In genomic region chr7:69603937-69604494, GRCh38 we compare ENCODE assay signal across 1 cellular context.
TF ChIP-seq lines count a peak whose summit lies in the region.

No MANE protein-coding gene starts in this region.

TF ChIP-seq in SK-N-SH treated with all-trans-retinoic acid at 6 μM for 48 hours, 23 proteins besides CTCF, POLR2A, EP300 and RAD21 (continued from another document):
- TF ChIP-seq TSHZ2 (CRISPR knock-in tag; IDR thresholded peaks at IDR 0.05) = no peak
